In genomic region chr1:162444903-162445302, GRCh38 we compare ENCODE assay signal across 27 cellular contexts. TPM values are rescaled to one million over a fixed set of nuclear protein-coding genes. Genes with fewer than 3 reads are reported as not detected.
"Had no signal": no experiment of that assay in that cellular context is flagged by ENCODE, and none has a peak within 500 bp of the region (broad histone marks: within the 10 kb centered on the region; RNA-seq: fewer than 3 reads in every experiment).

No MANE protein-coding gene starts in this region.

- DNase-seq: activated CD4-positive, alpha-beta memory T cell treated with anti-CD3 and anti-CD28 coated beads, Interleukin-2, amount 10 ng/mL, durations not matched to agents 7 days and 5 days; activated CD4-positive, alpha-beta T cell treated with anti-CD3 and anti-CD28 coated beads for 36 hours; activated CD4-positive, alpha-beta T cell treated with anti-CD3 and anti-CD28 coated beads, Interleukin-2, amount 50 U/mL, for 1 hour; activated gamma-delta T cell; activated naive CD4-positive, alpha-beta T cell treated with anti-CD3 and anti-CD28 coated beads for 36 hours; activated T-cell treated with anti-CD3 and anti-CD28 coated beads for 4 hours; activated T-cell treated with anti-CD3 and anti-CD28 coated beads, Interleukin-2, amount 50 U/mL, for 48 hours; amygdala; cortex of kidney; Kasumi-1; NCI-H1092; NCI-H1417; NCI-H1930; NCI-H2171; NCI-H2227 treated with DMSO at 0.1 percent for 48 hours; NCI-H446 treated with DMSO at 0.1 percent for 48 hours; NCI-H524 treated with DMSO at 0.1 percent for 48 hours; NCI-H748 treated with DMSO at 0.1 percent for 48 hours; SJCRH30; WERI-Rb-1 had no signal

- H3K4me1 Mint-ChIP-seq: activated CD4-positive, alpha-beta memory T cell treated with anti-CD3 and anti-CD28 coated beads, Interleukin-2, amount 10 ng/mL, durations not matched to agents 7 days and 5 days; brain; central memory CD8-positive, alpha-beta T cell had no signal

- H3K9me3 ChIP-seq: SJCRH30 had no signal

- H3K27me3 ChIP-seq: SJCRH30 had no signal

- H3K9me3 Mint-ChIP-seq: activated CD4-positive, alpha-beta memory T cell treated with anti-CD3 and anti-CD28 coated beads, Interleukin-2, amount 10 ng/mL, durations not matched to agents 7 days and 5 days; activated naive CD4-positive, alpha-beta T cell treated with anti-CD3 and anti-CD28 coated beads for 36 hours; activated T-helper 17 cell treated with anti-CD3 and anti-CD28 coated beads, Interleukin-2, amount 50 U/mL, for 72 hours; central memory CD8-positive, alpha-beta T cell; T-helper 1 cell treated with Interleukin-12 subunit alpha and Interleukin-12 subunit beta and Interleukin-4 antibody, amounts not matched to agents 30 μg/mL and 1 μg/mL, for 36 hours had no signal

- H3K4me3 ChIP-seq: SJCRH30 had no signal

- H3K27ac Mint-ChIP-seq: activated CD4-positive, alpha-beta memory T cell treated with anti-CD3 and anti-CD28 coated beads, Interleukin-2, amount 10 ng/mL, durations not matched to agents 7 days and 5 days; activated CD4-positive, alpha-beta T cell treated with anti-CD3 and anti-CD28 coated beads for 36 hours; activated naive CD4-positive, alpha-beta T cell treated with anti-CD3 and anti-CD28 coated beads for 36 hours; activated naive CD8-positive, alpha-beta T cell; activated T-helper 17 cell treated with anti-CD3 and anti-CD28 coated beads, Interleukin-2, amount 50 U/mL, for 72 hours; brain; T-helper 1 cell treated with Interleukin-12 subunit alpha and Interleukin-12 subunit beta and Interleukin-4 antibody, amounts not matched to agents 30 μg/mL and 1 μg/mL, for 36 hours had no signal

- H3K27ac ChIP-seq: SJCRH30, WERI-Rb-1 had no signal

- H3K36me3 ChIP-seq: SJCRH30, WERI-Rb-1 had no signal

- H3K4me3 Mint-ChIP-seq: activated CD4-positive, alpha-beta memory T cell treated with anti-CD3 and anti-CD28 coated beads, Interleukin-2, amount 10 ng/mL, durations not matched to agents 7 days and 5 days; activated CD4-positive, alpha-beta T cell treated with anti-CD3 and anti-CD28 coated beads for 36 hours; activated naive CD4-positive, alpha-beta T cell treated with anti-CD3 and anti-CD28 coated beads for 36 hours; activated naive CD8-positive, alpha-beta T cell; activated T-helper 17 cell treated with anti-CD3 and anti-CD28 coated beads, Interleukin-2, amount 50 U/mL, for 72 hours; brain; central memory CD8-positive, alpha-beta T cell; T-helper 1 cell treated with Interleukin-12 subunit alpha and Interleukin-12 subunit beta and Interleukin-4 antibody, amounts not matched to agents 30 μg/mL and 1 μg/mL, for 36 hours had no signal

- H3K36me3 Mint-ChIP-seq: activated naive CD8-positive, alpha-beta T cell; brain had no signal

- H3K4me1 ChIP-seq: SJCRH30 had no signal

RNA-seq across cellular contexts. Expression of gene SH2D1B, which starts 33.0 kb away (rescaled TPM):
- total RNA-seq: activated CD4-positive, alpha-beta memory T cell treated with anti-CD3 and anti-CD28 coated beads, Interleukin-2, amount 10 ng/mL, durations not matched to agents 7 days and 5 days; activated CD4-positive, alpha-beta T cell treated with anti-CD3 and anti-CD28 coated beads for 36 hours; activated CD8-positive, alpha-beta memory T cell treated with anti-CD3 and anti-CD28 coated beads for 36 hours; activated naive CD4-positive, alpha-beta T cell treated with anti-CD3 and anti-CD28 coated beads for 36 hours; activated T-helper 17 cell treated with anti-CD3 and anti-CD28 coated beads, Interleukin-2, amount 50 U/mL, for 72 hours; astrocyte; SJCRH30 had no signal
